Comparison of ENCODE assay signal across 8 cellular contexts in genomic region chrX:8743126-8743732, GRCh38. TPM values are rescaled to one million over a fixed set of nuclear protein-coding genes. Genes with fewer than 3 reads are reported as not detected.
A peak's percentile ranks its signal among the peaks of the same experiment; 100 is the strongest.
DNase-seq lines count a peak whose midpoint lies in the region; ATAC-seq, FAIRE-seq and TF ChIP-seq lines count a peak whose summit lies in the region.

No MANE protein-coding gene starts in this region.

- H3K9me3 ChIP-seq in HepG2 (ENCODE audit: low read length) = no peaks in the 10 kb centered on the region

- CTCF ChIA-PET in T-cell (lab: Charles Lee) (interaction anchor here (0.6 to 1.1 kb wide), 2 partner anchors 71 to 750 kb away, joined by 3 read pairs; no protein-coding TSS in a partner anchor), HepG2 (lab: Yijun Ruan, JAX; ENCODE audit: low intra/inter-chr PET ratio, low total read pairs) (no interaction called here)

- H3K27ac ChIP-seq in HepG2 (ENCODE audit: extremely low read length, insufficient read depth, low read length) = no peak overlapping the region

- H3K4me1 Mint-ChIP-seq in HFFc6 (ENCODE audit: low read depth) (no peaks in the 10 kb centered on the region), T-cell (no peaks in the 10 kb centered on the region)

- H2AFZ ChIP-seq in HepG2 (ENCODE audit: low read length) = no peak overlapping the region

- 0% methylated on average over 8 of the region's 11 CpGs for WGBS in HepG2 (ENCODE audit: low lambda C conversion rate)

- BruUV-seq in HepG2 (replicated peaks; lab: Mats Ljungman, UMichigan) = no TSS peak

- no peak overlapping the region for H3K4me3 ChIP-seq in HepG2 (replicated peaks in 1 of 3; ENCODE audit: insufficient read depth in 1 of 3, low read depth in 2 of 3, low read length in 3 of 3)

- POLR2A ChIA-PET in T-cell (lab: Charles Lee) (no interaction called here), HepG2 (lab: Yijun Ruan, JAX) (no interaction called here)

- H3K79me2 ChIP-seq in HepG2 (ENCODE audit: insufficient read depth, low read length) = no peaks in the 10 kb centered on the region

- no peaks in the 10 kb centered on the region for H3K36me3 Mint-ChIP-seq in HFFc6 (ENCODE audit: low read depth)
- no peaks in the 10 kb centered on the region for H3K36me3 Mint-ChIP-seq in T-cell

- TF ChIP-seq EP300 in HepG2 (IDR thresholded peaks at IDR 0.05; ENCODE audit: low read depth in 2 of 2, low read length in 2 of 2) (no peak), HepG2 (CRISPR knock-in tag; IDR thresholded peaks at IDR 0.05; ENCODE audit: borderline replicate concordance) (no peak)

- H3K9me3 Mint-ChIP-seq in HFFc6 (no peaks in the 10 kb centered on the region), T-cell (no peaks in the 10 kb centered on the region)

- no peaks in the 10 kb centered on the region for H3K36me3 ChIP-seq in HepG2 (replicated peaks in 1 of 2; ENCODE audit: control insufficient read depth in 1 of 2, insufficient read depth in 2 of 2, low read length in 2 of 2)

- TF ChIP-seq CTCF in HFFc6 (IDR thresholded peaks at IDR 0.05) (peak; percentile 84), HepG2 (CRISPR knock-in tag; IDR thresholded peaks at IDR 0.05) (peak; percentile 63)

- H3K4me3 Mint-ChIP-seq in HFFc6 = no peak overlapping the region
- no peak overlapping the region for H3K4me3 Mint-ChIP-seq in T-cell

- H3K4me2 ChIP-seq in HepG2 (ENCODE audit: low read depth, low read length) = no peak overlapping the region

- no peaks in the 10 kb centered on the region for H4K20me1 ChIP-seq in HepG2 (ENCODE audit: insufficient read depth, low read length)

- H3K9ac ChIP-seq in HepG2 (ENCODE audit: insufficient read depth, low read depth, low read length) = no peak overlapping the region

- ATAC-seq in T-cell (replicated peaks in 1 of 4) = peak in 1 of 4 experiments; percentile 37
- peak; percentile 50; the same call in 2 of the 3 replicates for ATAC-seq in HepG2
- ATAC-seq in esophagus mucosa = no peak
- ATAC-seq in GM18498 (IDR thresholded peaks at IDR 0.05; ENCODE audit: unreplicated experiment) = no peak

- FAIRE-seq in HepG2 (lab: Jason Lieb, UNC) = peak; percentile 12

- TF ChIP-seq POLR2A in HepG2 (IDR thresholded peaks at IDR 0.05; ENCODE audit: insufficient read depth in 1 of 2, low read depth in 2 of 2, low read length in 2 of 2) = no peak

- no peaks in the 10 kb centered on the region for H3K4me1 ChIP-seq in HepG2 (ENCODE audit: insufficient read depth, low read length)

- peaks cover 4% of the 10 kb centered on the region; the same call in 1 of the 2 replicates for H3K27me3 Mint-ChIP-seq in HFFc6 (ENCODE audit: insufficient read depth)
- H3K27me3 Mint-ChIP-seq in T-cell = peaks cover 3 to 9% of the 10 kb centered on the region in 2 donors

- H3K27ac Mint-ChIP-seq in HFFc6 (no peak overlapping the region), T-cell (peak overlapping the region in 1 of 2 donors; percentile 65)

- DNase-seq in GDM1 (lab: John Stamatoyannopoulos, UW) (peak; percentile 12), HFFc6 (peak; percentile 17), T-cell (peak; percentile 6 to 68 (median 42)), astrocyte of the hippocampus (ENCODE audit: low read depth, low spot score) (peak; percentile 45), HepG2 (ENCODE audit: low spot score) (peak; percentile 17)
- peak; percentile 13 to 33 for DNase-seq in stimulated activated CD8-positive, alpha-beta memory T cell treated with anti-CD3 and anti-CD28 coated beads, Interleukin-2, amount 100 ng/mL, for 1 hour (ENCODE audit: low read depth in 2 of 2)

- H3K27me3 ChIP-seq in HepG2 (ENCODE audit: control insufficient read depth in 1 of 2, insufficient read depth in 2 of 2, low read length in 2 of 2) = peaks cover 0 to 1% of the 10 kb centered on the region in 2 experiments; a peak in 1 of 5 replicates

- TF ChIP-seq RAD21 in HepG2 (CRISPR knock-in tag; IDR thresholded peaks at IDR 0.05) = no peak

- in situ Hi-C loops in HepG2 (cut with HindIII; ENCODE audit: extremely low pct_ligation_motif_present, low pct_unique_long_range_greater_than_20kb) = loop anchor here (10.0 kb wide), 1 partner anchor 72 kb away; no protein-coding TSS in a partner anchor

- intact Hi-C loops in HepG2 (cut with micrococcal nuclease; ENCODE audit: unreplicated experiment) = no loop called here

TF ChIP-seq in HepG2, 621 proteins besides CTCF, POLR2A, EP300 and RAD21 (continues in another document):
- no peak for TF ChIP-seq ZNF597 (CRISPR knock-in tag; IDR thresholded peaks at IDR 0.05)
- TF ChIP-seq STAG1 (CRISPR knock-in tag; IDR thresholded peaks at IDR 0.05) = peak; percentile 40

RNA-seq across cellular contexts. Expression of gene ANOS1, which starts 11.3 kb away (rescaled TPM):
- under 1 TPM in 3 of 6 experiments, not detected in 3; 0.02 to 0.12 (median 0.07) TPM for total RNA-seq in HFFc6 (2021; fragmentation: NEBNext Ultra II Directional; extraction: Animal tissue kit (Norgen Biotek cat#: 25700))
- under 1 TPM in 3 of 5 donors, not detected in 2; 0.10 to 0.13 (median 0.12) TPM for total RNA-seq in T-cell
- not detected in 2 replicates for total RNA-seq in HepG2 (2016; rRNA removed; fragmentation: Illumina TruSeq; extraction: Trizol)
- not detected in 2 replicates for total RNA-seq in HepG2 (2016; cell fraction: cytosol; rRNA removed; fragmentation: Illumina TruSeq; extraction: Trizol; ENCODE audit: low read depth)
- total RNA-seq in HepG2 (2016; cell fraction: insoluble cytoplasmic fraction; rRNA removed; fragmentation: Illumina TruSeq; extraction: Trizol) = 0.03 TPM in 1 of 2 replicates, not detected in the other
- total RNA-seq in HepG2 (2016; cell fraction: membrane; rRNA removed; fragmentation: Illumina TruSeq; extraction: Trizol) = not detected in 2 replicates
- total RNA-seq in HepG2 (2016; cell fraction: nucleus; rRNA removed; fragmentation: Illumina TruSeq; extraction: Trizol) = not detected in 2 replicates
- polyA plus RNA-seq in HepG2 (2011; rRNA removed) = 0.03 TPM in 1 of 2 replicates, not detected in the other
- 0.03 TPM in 1 of 2 replicates, not detected in the other for polyA plus RNA-seq in HepG2 (2011; cell fraction: cytosol; rRNA removed)
- not detected in 2 replicates for polyA plus RNA-seq in HepG2 (2011; cell fraction: nucleus; rRNA removed)
- 0.03 TPM in 1 of 2 replicates, not detected in the other for polyA plus RNA-seq in HepG2 (2012)
- polyA plus RNA-seq in HepG2 (2016; cell fraction: cytosol; fragmentation: Illumina TruSeq; extraction: Trizol; ENCODE audit: low read depth) = not detected in 2 replicates
- not detected in 2 replicates for polyA plus RNA-seq in HepG2 (2016; cell fraction: insoluble cytoplasmic fraction; fragmentation: Illumina TruSeq; extraction: Trizol; ENCODE audit: low read depth)
- polyA plus RNA-seq in HepG2 (2016; cell fraction: membrane; fragmentation: Illumina TruSeq; extraction: Trizol; ENCODE audit: low read depth) = not detected in 2 replicates
- not detected in 2 replicates for polyA plus RNA-seq in HepG2 (2016; cell fraction: nucleus; fragmentation: Illumina TruSeq; extraction: Trizol; ENCODE audit: insufficient read depth, low read depth)
- polyA minus RNA-seq in HepG2 (2011; rRNA and poly(A)+ RNA removed; ENCODE audit: low replicate concordance) = 0.02 TPM in 1 of 2 replicates, not detected in the other
- polyA minus RNA-seq in HepG2 (2011; cell fraction: cytosol; rRNA and poly(A)+ RNA removed) = not detected in 2 replicates
- polyA minus RNA-seq in HepG2 (2011; cell fraction: nucleus; rRNA and poly(A)+ RNA removed) = not detected in 2 replicates
- total RNA-seq in esophagus mucosa = 1.4 TPM

RNA-seq across cellular contexts. Expression of gene FAM9A, which starts 58.0 kb away (rescaled TPM):
- total RNA-seq in HFFc6 (2021; fragmentation: NEBNext Ultra II Directional; extraction: Animal tissue kit (Norgen Biotek cat#: 25700)) = not detected
- total RNA-seq in T-cell (not detected), HepG2 (2016; rRNA removed; fragmentation: Illumina TruSeq; extraction: Trizol) (not detected in 2 replicates), esophagus mucosa (not detected)
- total RNA-seq in HepG2 (2016; cell fraction: cytosol; rRNA removed; fragmentation: Illumina TruSeq; extraction: Trizol; ENCODE audit: low read depth) = not detected in 2 replicates
- not detected in 2 replicates for total RNA-seq in HepG2 (2016; cell fraction: insoluble cytoplasmic fraction; rRNA removed; fragmentation: Illumina TruSeq; extraction: Trizol)
- not detected in 2 replicates for total RNA-seq in HepG2 (2016; cell fraction: membrane; rRNA removed; fragmentation: Illumina TruSeq; extraction: Trizol)
- not detected in 2 replicates for total RNA-seq in HepG2 (2016; cell fraction: nucleus; rRNA removed; fragmentation: Illumina TruSeq; extraction: Trizol)
- not detected in 2 replicates for polyA plus RNA-seq in HepG2 (2011; rRNA removed)
- not detected in 2 replicates for polyA plus RNA-seq in HepG2 (2011; cell fraction: cytosol; rRNA removed)
- polyA plus RNA-seq in HepG2 (2011; cell fraction: nucleus; rRNA removed) = not detected in 2 replicates
- polyA plus RNA-seq in HepG2 (2012) = not detected in 2 replicates
- polyA plus RNA-seq in HepG2 (2016; cell fraction: cytosol; fragmentation: Illumina TruSeq; extraction: Trizol; ENCODE audit: low read depth) = not detected in 2 replicates
- polyA plus RNA-seq in HepG2 (2016; cell fraction: insoluble cytoplasmic fraction; fragmentation: Illumina TruSeq; extraction: Trizol; ENCODE audit: low read depth) = not detected in 2 replicates
- polyA plus RNA-seq in HepG2 (2016; cell fraction: membrane; fragmentation: Illumina TruSeq; extraction: Trizol; ENCODE audit: low read depth) = not detected in 2 replicates
- not detected in 2 replicates for polyA plus RNA-seq in HepG2 (2016; cell fraction: nucleus; fragmentation: Illumina TruSeq; extraction: Trizol; ENCODE audit: insufficient read depth, low read depth)
- polyA minus RNA-seq in HepG2 (2011; rRNA and poly(A)+ RNA removed; ENCODE audit: low replicate concordance) = not detected in 2 replicates
- polyA minus RNA-seq in HepG2 (2011; cell fraction: cytosol; rRNA and poly(A)+ RNA removed) = not detected in 2 replicates
- polyA minus RNA-seq in HepG2 (2011; cell fraction: nucleus; rRNA and poly(A)+ RNA removed) = not detected in 2 replicates
